Comparison of ENCODE assay signal across 9 cellular contexts in genomic region chr11:66002648-66003225, GRCh38. TPM values are rescaled to one million over a fixed set of nuclear protein-coding genes. Genes with fewer than 3 reads are reported as not detected.
DNase-seq lines count a peak whose midpoint lies in the region; ATAC-seq and TF ChIP-seq lines count a peak whose summit lies in the region.
"Had no signal": no experiment of that assay in that cellular context is flagged by ENCODE, and none has a peak within 500 bp of the region (broad histone marks: within the 10 kb centered on the region; RNA-seq: fewer than 3 reads in every experiment).

No MANE protein-coding gene starts in this region.

- H4K12ac ChIP-seq in trophoblast cell (ENCODE audit: low read depth, low read length): peak overlapping the region; percentile 92

- CTCF ChIA-PET in activated CD8-positive, alpha-beta T cell treated with anti-CD3 and anti-CD28 coated beads, Interleukin-2, amount 10 ng/mL, durations not matched to agents 7 days and 5 days (lab: Charles Lee): interaction anchor here (0.7 to 1.5 kb wide), 12 partner anchors 10 to 298 kb away, joined by 3 to 15 read pairs (median 4); partner anchors contain the start of genes CCDC85B, FIBP, MUS81 and SF3B2

- H3K27ac ChIP-seq in gastroesophageal sphincter (peak overlapping the region; percentile 64 to 94 (median 90)), trophoblast cell (ENCODE audit: low read depth, low read length) (peak overlapping the region; percentile 87)

- TF ChIP-seq POLR2A in gastroesophageal sphincter (IDR thresholded peaks at IDR 0.05): peak; percentile 12 to 44

- peak overlapping the region; percentile 87 for H4K91ac ChIP-seq in trophoblast cell (ENCODE audit: low read depth, low read length)

- no peak overlapping the region for H2BK12ac ChIP-seq in trophoblast cell (ENCODE audit: low read length)

- H2AFZ ChIP-seq in trophoblast cell (ENCODE audit: insufficient read depth, low read length, poor library complexity): peak overlapping the region; percentile 94

- H3K27me3 Mint-ChIP-seq in IgD-negative memory B cell: no peaks in the 10 kb centered on the region
- no peaks in the 10 kb centered on the region for H3K27me3 Mint-ChIP-seq in activated CD8-positive, alpha-beta T cell treated with anti-CD3 and anti-CD28 coated beads, Interleukin-2, amount 10 ng/mL, durations not matched to agents 7 days and 5 days (ENCODE audit: low read depth)

- peaks cover 9% of the 10 kb centered on the region for H3K79me2 ChIP-seq in trophoblast cell (ENCODE audit: control insufficient read depth, insufficient read depth, low read length, poor library complexity)

- H3K27me3 ChIP-seq in gastroesophageal sphincter: no peaks in the 10 kb centered on the region
- no peaks in the 10 kb centered on the region for H3K27me3 ChIP-seq in trophoblast cell (ENCODE audit: insufficient read depth, low read length)

- peak overlapping the region; percentile 86 for H3K9ac ChIP-seq in trophoblast cell (ENCODE audit: low read length)

- DNase-seq in SIG-M5 treated with dmso at 0.1 percent for 504 hours (lab: John Stamatoyannopoulos, UW; ENCODE audit: unreplicated experiment) (peak; percentile 60), SIG-M5 (lab: John Stamatoyannopoulos, UW) (no peak), trophoblast cell (peak; percentile 39 to 59), amniotic stem cell (lab: John Stamatoyannopoulos, UW) (no peak)
- no peak for DNase-seq in activated CD8-positive, alpha-beta T cell treated with anti-CD3 and anti-CD28 coated beads, Interleukin-2, amount 10 ng/mL, durations not matched to agents 7 days and 5 days

- peak overlapping the region; percentile 94 for H3K4me2 ChIP-seq in trophoblast cell (ENCODE audit: low read length)

- H2AK5ac ChIP-seq in trophoblast cell (ENCODE audit: low read length): peak overlapping the region; percentile 60

- peaks cover 5% of the 10 kb centered on the region for H3K36me3 Mint-ChIP-seq in IgD-negative memory B cell
- H3K36me3 Mint-ChIP-seq in activated CD8-positive, alpha-beta T cell treated with anti-CD3 and anti-CD28 coated beads, Interleukin-2, amount 10 ng/mL, durations not matched to agents 7 days and 5 days (ENCODE audit: low read depth): peaks cover 63% of the 10 kb centered on the region

- H3K9me3 ChIP-seq in gastroesophageal sphincter: no peaks in the 10 kb centered on the region
- no peaks in the 10 kb centered on the region for H3K9me3 ChIP-seq in trophoblast cell (ENCODE audit: insufficient read depth, low read depth, low read length)

- no peaks in the 10 kb centered on the region for H3K9me3 Mint-ChIP-seq in IgD-negative memory B cell
- no peaks in the 10 kb centered on the region for H3K9me3 Mint-ChIP-seq in activated CD8-positive, alpha-beta T cell treated with anti-CD3 and anti-CD28 coated beads, Interleukin-2, amount 10 ng/mL, durations not matched to agents 7 days and 5 days (ENCODE audit: insufficient read depth)

- H3K23ac ChIP-seq in trophoblast cell (ENCODE audit: low read length): no peak overlapping the region

- peak; percentile 44 for ATAC-seq in GM21723 (IDR thresholded peaks at IDR 0.05; ENCODE audit: unreplicated experiment)
- ATAC-seq in activated CD8-positive, alpha-beta T cell treated with anti-CD3 and anti-CD28 coated beads, Interleukin-2, amount 10 ng/mL, durations not matched to agents 7 days and 5 days: peak; percentile 71
- ATAC-seq in gastroesophageal sphincter: peak; percentile 69

- peaks cover 10% of the 10 kb centered on the region for H3K79me1 ChIP-seq in trophoblast cell (ENCODE audit: low read length)

- peak overlapping the region; percentile 98 to 100 (median 99) for H3K27ac Mint-ChIP-seq in IgD-negative memory B cell
- peak overlapping the region; percentile 98 for H3K27ac Mint-ChIP-seq in activated CD8-positive, alpha-beta T cell treated with anti-CD3 and anti-CD28 coated beads, Interleukin-2, amount 10 ng/mL, durations not matched to agents 7 days and 5 days

- peak overlapping the region; percentile 78 for H2BK5ac ChIP-seq in trophoblast cell (ENCODE audit: low read depth, low read length, poor library complexity)

- H3K36me3 ChIP-seq in gastroesophageal sphincter (peaks cover 3 to 53% of the 10 kb centered on the region in 2 donors), trophoblast cell (ENCODE audit: control insufficient read depth in 1 of 2, insufficient read depth in 2 of 2, low read length in 2 of 2) (peaks cover 29 to 34% of the 10 kb centered on the region in 2 experiments)

- H3K14ac ChIP-seq in trophoblast cell (ENCODE audit: low read length): peak overlapping the region; percentile 95

- H3K4ac ChIP-seq in trophoblast cell (ENCODE audit: low read depth, low read length): peak overlapping the region; percentile 75

- peak overlapping the region; percentile 98 to 100 (median 100) for H3K4me3 Mint-ChIP-seq in IgD-negative memory B cell
- peak overlapping the region; percentile 96 for H3K4me3 Mint-ChIP-seq in activated CD8-positive, alpha-beta T cell treated with anti-CD3 and anti-CD28 coated beads, Interleukin-2, amount 10 ng/mL, durations not matched to agents 7 days and 5 days

- peak overlapping the region; percentile 68 for H2BK120ac ChIP-seq in trophoblast cell (ENCODE audit: insufficient read depth, low read length, poor library complexity)

- POLR2A ChIA-PET in activated CD8-positive, alpha-beta T cell treated with anti-CD3 and anti-CD28 coated beads, Interleukin-2, amount 10 ng/mL, durations not matched to agents 7 days and 5 days (lab: Charles Lee): interaction anchor here (0.6 to 1.9 kb wide), 24 partner anchors 9 to 503 kb away, joined by 3 to 9 read pairs (median 4); partner anchors contain the start of genes CCDC85B, CST6, FIBP and KAT5

- peak overlapping the region; percentile 77 to 86 for H3K4me3 ChIP-seq in gastroesophageal sphincter
- H3K4me3 ChIP-seq in trophoblast cell (ENCODE audit: low read depth, low read length): peak overlapping the region; percentile 85

- H3K18ac ChIP-seq in trophoblast cell (ENCODE audit: low read length): peak overlapping the region; percentile 91

- peak overlapping the region; percentile 92 for H4K8ac ChIP-seq in trophoblast cell (ENCODE audit: low read depth, low read length)

- peak in 2 of 4 experiments; percentile 27 to 49 for TF ChIP-seq CTCF in gastroesophageal sphincter (IDR thresholded peaks at IDR 0.05)

- peaks cover 18 to 27% (median 23%) of the 10 kb centered on the region in 3 donors for H3K4me1 Mint-ChIP-seq in IgD-negative memory B cell
- peaks cover 42% of the 10 kb centered on the region for H3K4me1 Mint-ChIP-seq in activated CD8-positive, alpha-beta T cell treated with anti-CD3 and anti-CD28 coated beads, Interleukin-2, amount 10 ng/mL, durations not matched to agents 7 days and 5 days (ENCODE audit: low read depth)

- WGBS in gastroesophageal sphincter (ENCODE audit: low coverage in 1 of 2), 2 donors: 0 to 20% methylated on average over 1 to 2 of the region's 40 CpGs
- no CpG with 5 or more reads among the region's 40 CpGs for WGBS in trophoblast cell (ENCODE audit: extremely low coverage, insufficient coverage, insufficient read length)

- no peak for TF ChIP-seq EP300 in gastroesophageal sphincter (IDR thresholded peaks at IDR 0.05)

- H3K4me1 ChIP-seq in gastroesophageal sphincter (peaks cover 3 to 38% (median 22%) of the 10 kb centered on the region in 3 donors), trophoblast cell (ENCODE audit: control insufficient read depth in 1 of 2, insufficient read depth in 2 of 2, low read length in 2 of 2) (peaks cover 7 to 16% of the 10 kb centered on the region in 2 experiments)

RNA-seq across cellular contexts. Expression of gene BANF1, which starts 0.4 kb away (rescaled TPM):
- polyA plus RNA-seq in IgD-negative memory B cell: 284 TPM
- 100 to 1,000 TPM; 290 to 298 TPM for total RNA-seq in activated CD8-positive, alpha-beta T cell treated with anti-CD3 and anti-CD28 coated beads, Interleukin-2, amount 10 ng/mL, durations not matched to agents 7 days and 5 days
- total RNA-seq in gastroesophageal sphincter: 10 to 100 TPM; 35.9 to 61.2 (median 43.4) TPM
- polyA plus RNA-seq in trophoblast cell (2013): 248 and 252 TPM in 2 replicates

RNA-seq across cellular contexts. Expression of gene EIF1AD, which starts 0.8 kb away (rescaled TPM):
- 35.8 TPM for polyA plus RNA-seq in IgD-negative memory B cell
- 10 to 100 TPM; 53.5 to 54.2 TPM for total RNA-seq in activated CD8-positive, alpha-beta T cell treated with anti-CD3 and anti-CD28 coated beads, Interleukin-2, amount 10 ng/mL, durations not matched to agents 7 days and 5 days
- 10 to 100 TPM; 29.3 to 35.0 (median 30.7) TPM for total RNA-seq in gastroesophageal sphincter
- 38.7 and 41.3 TPM in 2 replicates for polyA plus RNA-seq in trophoblast cell (2013)

RNA-seq across cellular contexts. Expression of gene CST6, which starts 9.1 kb away (rescaled TPM):
- polyA plus RNA-seq in IgD-negative memory B cell: not detected
- not detected for total RNA-seq in activated CD8-positive, alpha-beta T cell treated with anti-CD3 and anti-CD28 coated beads, Interleukin-2, amount 10 ng/mL, durations not matched to agents 7 days and 5 days
- total RNA-seq in gastroesophageal sphincter: 1 to 10 TPM in 1 of 4 donors, not detected in 3; 1.7 TPM
- polyA plus RNA-seq in trophoblast cell (2013): 15.1 and 18.1 TPM in 2 replicates

RNA-seq across cellular contexts. Expression of gene CATSPER1, which starts 23.5 kb away (rescaled TPM):
- not detected for polyA plus RNA-seq in IgD-negative memory B cell
- not detected for total RNA-seq in activated CD8-positive, alpha-beta T cell treated with anti-CD3 and anti-CD28 coated beads, Interleukin-2, amount 10 ng/mL, durations not matched to agents 7 days and 5 days
- under 1 TPM in 1 of 4 donors, not detected in 3; 0.12 TPM for total RNA-seq in gastroesophageal sphincter
- polyA plus RNA-seq in trophoblast cell (2013): 0.04 TPM in 1 of 2 replicates, not detected in the other
- total RNA-seq: lung microvascular endothelial cell had no signal

RNA-seq across cellular contexts. Expression of gene SART1, which starts 41.2 kb away (rescaled TPM):
- 53.1 TPM for polyA plus RNA-seq in IgD-negative memory B cell
- total RNA-seq in activated CD8-positive, alpha-beta T cell treated with anti-CD3 and anti-CD28 coated beads, Interleukin-2, amount 10 ng/mL, durations not matched to agents 7 days and 5 days: 10 to 100 TPM; 88.0 to 90.3 TPM
- 10 to 100 TPM; 32.3 to 96.1 (median 39.7) TPM for total RNA-seq in gastroesophageal sphincter
- 47.6 and 52.1 TPM in 2 replicates for polyA plus RNA-seq in trophoblast cell (2013)

Comparison
In these comparisons a context has a peak if more than half of its experiments do, and no peak if none do; other contexts are left out.
1. DNase-seq: peak in SIG-M5 treated with dmso at 0.1 percent for 504 hours (single experiment) and trophoblast cell (2 of 2); none in SIG-M5 (single experiment), activated CD8-positive, alpha-beta T cell treated with anti-CD3 and anti-CD28 coated beads, Interleukin-2, amount 10 ng/mL, durations not matched to agents 7 days and 5 days (single experiment) and amniotic stem cell (single experiment).
2. RNA of gene BANF1, which starts 0.4 kb away (total RNA-seq): 290 to 298 TPM in activated CD8-positive, alpha-beta T cell treated with anti-CD3 and anti-CD28 coated beads, Interleukin-2, amount 10 ng/mL, durations not matched to agents 7 days and 5 days; 35.9 to 61.2 TPM in gastroesophageal sphincter; every median in the first group is over 4 times any median in the second.
3. Peak in every context shown above with its lines, with median percentiles within 50 percentile points of each other: ATAC-seq.